In the genomic region with DNA sequence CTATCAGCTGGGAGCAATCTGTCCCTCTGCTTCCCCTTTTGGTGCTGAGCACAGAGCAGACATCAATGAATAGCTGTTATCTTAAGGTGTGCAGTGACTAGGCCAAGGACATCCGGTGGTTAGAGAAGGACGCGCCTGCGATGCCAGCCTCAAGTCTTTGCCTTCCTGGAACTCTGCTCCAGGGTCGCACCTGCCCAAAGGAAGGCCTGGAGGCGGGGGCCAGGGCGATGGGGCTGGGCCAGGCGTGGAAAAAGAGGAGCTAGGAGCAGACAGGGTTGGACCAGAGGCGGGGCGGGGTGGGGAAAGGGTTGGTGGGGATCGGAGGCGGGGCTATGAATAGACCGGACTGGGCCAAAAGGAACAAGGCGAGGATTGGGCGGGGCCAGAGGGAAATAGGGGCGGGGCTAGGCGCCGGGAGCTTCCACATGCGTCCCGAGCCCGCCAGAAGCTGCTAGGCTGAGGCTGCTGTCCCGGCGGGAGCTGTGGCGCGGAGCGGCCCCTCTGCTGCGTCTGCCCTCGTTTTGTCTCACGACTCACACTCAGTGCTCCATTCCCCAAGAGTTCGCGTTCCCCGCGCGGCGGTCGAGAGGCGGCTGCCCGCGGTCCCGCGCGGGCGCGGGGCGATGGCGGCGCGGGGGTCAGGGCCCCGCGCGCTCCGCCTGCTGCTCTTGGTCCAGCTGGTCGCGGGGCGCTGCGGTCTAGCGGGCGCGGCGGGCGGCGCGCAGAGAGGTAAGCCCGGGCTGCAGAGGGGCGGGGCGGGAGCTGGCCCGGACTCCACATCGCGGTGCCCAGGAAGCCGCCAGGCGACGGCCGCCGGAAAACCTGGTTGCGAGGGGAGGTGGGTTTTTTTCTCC, we compare ENCODE assay signal across 8 cellular contexts. TPM values are rescaled to one million over a fixed set of nuclear protein-coding genes. Genes with fewer than 3 reads are reported as not detected.
DNase-seq lines count a peak whose midpoint lies in the region; ATAC-seq and TF ChIP-seq lines count a peak whose summit lies in the region.

Gene CHRNA5, plus strand, starts transcription at position 424 of the 854 bp plus-strand sequence. Its CDS starts 200 bp downstream, at position 624.

- H2BK5ac ChIP-seq in mesenchymal stem cell (ENCODE audit: low read depth, low read length, poor library complexity, severe bottlenecking), result no peak within 1 kb of the TSS

- peak within 1 kb of the TSS; percentile 96 for H3K4me2 ChIP-seq in mesenchymal stem cell (ENCODE audit: low read length, poor library complexity, severe bottlenecking)

- peak within 1 kb of the TSS; percentile 47 for H3K4me3 ChIP-seq in ectodermal cell (ENCODE audit: insufficient read depth, low read depth, low read length)
- peak within 1 kb of the TSS; percentile 73 to 82 for H3K4me3 ChIP-seq in mesenchymal stem cell (ENCODE audit: insufficient read depth in 1 of 2, low read depth in 1 of 2, low read length in 2 of 2)

- H2BK15ac ChIP-seq in mesenchymal stem cell (ENCODE audit: low read depth, poor library complexity, severe bottlenecking), result no peak within 1 kb of the TSS

- no peak within 1 kb of the TSS for H3K14ac ChIP-seq in mesenchymal stem cell (ENCODE audit: low read length in 2 of 2)

- H3K27ac ChIP-seq in ectodermal cell (ENCODE audit: insufficient read depth, low read depth, low read length, poor library complexity, severe bottlenecking), result peak within 1 kb of the TSS; percentile 83
- H3K27ac ChIP-seq in mesenchymal stem cell (ENCODE audit: low read length, poor library complexity, severe bottlenecking), result no peak within 1 kb of the TSS

- no peaks in the 10 kb centered on the region for H3K4me1 ChIP-seq in ectodermal cell (ENCODE audit: control insufficient read depth, insufficient read depth, low read length)
- H3K4me1 ChIP-seq in mesenchymal stem cell (ENCODE audit: control insufficient read depth, insufficient read depth, low read depth, low read length), result peaks cover 6% of the 10 kb centered on the region

- H3K79me1 ChIP-seq in mesenchymal stem cell (replicated peaks; ENCODE audit: low read length, poor library complexity, severe bottlenecking), result no peaks in the 10 kb centered on the region

- H4K8ac ChIP-seq in mesenchymal stem cell (ENCODE audit: low read length), result no peak within 1 kb of the TSS

- H3K9me3 ChIP-seq in ectodermal cell (ENCODE audit: control insufficient read depth, low read length) (no peaks in the 10 kb centered on the region), mesenchymal stem cell (ENCODE audit: control insufficient read depth, low read length) (no peaks in the 10 kb centered on the region)

- H4K91ac ChIP-seq in mesenchymal stem cell (ENCODE audit: low read length), result no peak within 1 kb of the TSS

- TF ChIP-seq POLR2A in GM19193 (IDR thresholded peaks at IDR 0.05; ENCODE audit: extremely low read depth, insufficient read depth, insufficient read length), result peak; percentile 72

- no peak within 1 kb of the TSS for H3K4ac ChIP-seq in mesenchymal stem cell (ENCODE audit: low read depth in 1 of 2, low read length in 2 of 2)

- H2AK5ac ChIP-seq in mesenchymal stem cell (ENCODE audit: low read length, severe bottlenecking), result no peak within 1 kb of the TSS

- no peak within 1 kb of the TSS for H2BK12ac ChIP-seq in mesenchymal stem cell (ENCODE audit: low read length in 2 of 2)

- ATAC-seq in HG03460 (IDR thresholded peaks at IDR 0.05; ENCODE audit: unreplicated experiment), result peak; percentile 63

- peak within 1 kb of the TSS in 1 of 2 experiments; percentile 54 for H3K23ac ChIP-seq in mesenchymal stem cell (ENCODE audit: low read length in 2 of 2)

- no peak within 1 kb of the TSS for H2BK120ac ChIP-seq in mesenchymal stem cell (ENCODE audit: low read depth, low read length)

- H3K27me3 ChIP-seq in ectodermal cell (ENCODE audit: control insufficient read depth, insufficient read depth, low read length, poor library complexity, severe bottlenecking) (no peaks in the 10 kb centered on the region), mesenchymal stem cell (ENCODE audit: control insufficient read depth in 1 of 2, insufficient read depth in 1 of 2, low read length in 2 of 2) (peaks cover 3 to 40% of the 10 kb centered on the region in 2 experiments)

- DNase-seq in AG20443 (ENCODE audit: low spot score), result peak; percentile 92
- peak; percentile 90 to 98 for DNase-seq in NCI-H526 (lab: John Stamatoyannopoulos, UW)
- DNase-seq in activated CD4-positive, alpha-beta T cell treated with anti-CD3 and anti-CD28 coated beads, Interleukin-2, amount 50 U/mL, for 24 hours (ENCODE audit: low read depth in 1 of 2, low spot score in 1 of 2), result peak; percentile 14 to 72
- peak; percentile 87 for DNase-seq in mesenchymal stem cell
- DNase-seq in stimulated activated CD8-positive, alpha-beta memory T cell treated with anti-CD3 and anti-CD28 coated beads, Interleukin-15, amount 100 ng/mL, for 48 hours (ENCODE audit: low read depth in 2 of 2), result peak; percentile 76 to 77

- WGBS in ectodermal cell, 2 experiments, result 0 to 1% methylated on average over 75 of the region's 75 CpGs
- under 1% methylated on average over 61 of the region's 75 CpGs for WGBS in mesenchymal stem cell

- H3K18ac ChIP-seq in mesenchymal stem cell (ENCODE audit: low read depth in 1 of 2, low read length in 2 of 2), result peak within 1 kb of the TSS in 1 of 2 experiments; percentile 48

- H2AFZ ChIP-seq in mesenchymal stem cell (ENCODE audit: low read depth, low read length), result peak within 1 kb of the TSS; percentile 83

- H3K9ac ChIP-seq in mesenchymal stem cell (ENCODE audit: low read length), result peak within 1 kb of the TSS; percentile 61

- H3K36me3 ChIP-seq in ectodermal cell (ENCODE audit: control insufficient read depth, insufficient read depth, low read length) (no peaks in the 10 kb centered on the region), mesenchymal stem cell (ENCODE audit: control insufficient read depth in 1 of 2, insufficient read depth in 2 of 2, low read depth in 1 of 2, low read length in 2 of 2) (no peaks in the 10 kb centered on the region)

RNA-seq across cellular contexts. Expression of gene CHRNA5, which starts in this region (rescaled TPM):
- 24.1 TPM for polyA plus RNA-seq in ectodermal cell (2013, experiment 1 of 4)
- polyA plus RNA-seq in ectodermal cell (2013, experiment 2 of 4), result 20.9 TPM
- polyA plus RNA-seq in ectodermal cell (2013, experiment 3 of 4), result 15.3 TPM
- 16.5 TPM for polyA plus RNA-seq in ectodermal cell (2013, experiment 4 of 4)
- 0.94 TPM for polyA plus RNA-seq in mesenchymal stem cell (2013, experiment 1 of 2)
- 0.64 TPM for polyA plus RNA-seq in mesenchymal stem cell (2013, experiment 2 of 2)

Comparison
In these comparisons a context has a peak if more than half of its experiments do, and no peak if none do; other contexts are left out.
1. DNase-seq: peak in every context shown above with its lines; median percentile 94 in NCI-H526; 92 in AG20443; 87 in mesenchymal stem cell; 76 in stimulated activated CD8-positive, alpha-beta memory T cell treated with anti-CD3 and anti-CD28 coated beads, Interleukin-15, amount 100 ng/mL, for 48 hours; 43 in activated CD4-positive, alpha-beta T cell treated with anti-CD3 and anti-CD28 coated beads, Interleukin-2, amount 50 U/mL, for 24 hours.